ENCODE assay signal across 26 cellular contexts in the genomic region with DNA sequence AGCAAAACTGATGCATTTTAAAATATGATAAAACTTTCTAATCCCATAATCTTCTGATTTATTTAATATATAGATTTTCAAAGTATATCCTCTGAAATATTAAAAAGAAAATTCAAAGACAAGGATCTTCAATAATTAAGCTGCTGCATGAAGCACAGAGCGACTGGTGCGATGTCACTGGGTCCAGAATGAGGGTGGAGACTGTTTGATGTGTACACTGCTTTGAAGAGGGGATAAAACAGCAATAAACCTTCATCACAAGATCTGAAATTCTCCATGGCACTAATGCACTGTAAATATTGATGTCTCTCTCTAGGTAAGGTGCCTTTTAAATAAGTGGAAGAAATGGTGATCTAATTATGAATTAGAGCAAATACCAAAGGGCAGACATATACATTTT.
"Had no signal": no experiment of that assay in that cellular context is flagged by ENCODE, and none has a peak within 500 bp of the region (broad histone marks: within the 10 kb centered on the region; RNA-seq: fewer than 3 reads in every experiment).

No MANE protein-coding gene starts in this region.

- H3K4me3 ChIP-seq: breast epithelium, esophagus squamous epithelium, heart right ventricle, ovary, right lobe of liver, upper lobe of left lung, vagina had no signal

- H3K36me3 ChIP-seq: breast epithelium, heart right ventricle, ovary, right lobe of liver, upper lobe of left lung, vagina had no signal

- FAIRE-seq: endometrium had no signal

- H3K27me3 ChIP-seq: breast epithelium, esophagus squamous epithelium, heart right ventricle, ovary, right lobe of liver, upper lobe of left lung, vagina had no signal

- ATAC-seq: activated CD4-positive, alpha-beta T cell treated with anti-CD3 and anti-CD28 coated beads for 36 hours; activated naive CD4-positive, alpha-beta T cell treated with anti-CD3 and anti-CD28 coated beads, Interleukin-2, amount 50 U/mL, for 72 hours; activated T-cell treated with anti-CD3 and anti-CD28 coated beads, Interleukin-2, amount 50 U/mL, for 72 hours; heart right ventricle; left ventricle myocardium superior; right lobe of liver had no signal

- H3K27ac ChIP-seq: breast epithelium, epithelial cell of prostate, esophagus squamous epithelium, heart right ventricle, ovary, right lobe of liver, upper lobe of left lung, vagina had no signal

- H3K4me1 ChIP-seq: breast epithelium had no signal

- H3K9me3 ChIP-seq: breast epithelium, esophagus squamous epithelium, heart right ventricle, ovary, right lobe of liver, upper lobe of left lung, vagina had no signal

- DNase-seq: activated CD4-positive, alpha-beta T cell treated with anti-CD3 and anti-CD28 coated beads for 36 hours; activated CD4-positive, alpha-beta T cell treated with anti-CD3 and anti-CD28 coated beads, Interleukin-2, amount 50 U/mL, for 4 hours; activated CD4-positive, CD25-positive, alpha-beta regulatory T cell; activated naive CD4-positive, alpha-beta T cell; activated T-cell treated with anti-CD3 and anti-CD28 coated beads for 4 hours; activated T-cell treated with anti-CD3 and anti-CD28 coated beads, Interleukin-2, amount 50 U/mL, for 72 hours; central memory CD4-positive, alpha-beta T cell; dermis blood vessel endothelial cell; effector CD8-positive, alpha-beta T cell; esophagus squamous epithelium; foreskin melanocyte; heart right ventricle; islet precursor cell; left ventricle myocardium superior; naive B cell; nephron progenitor cell; ovary; right lobe of liver; stimulated activated CD4-positive, alpha-beta T cell treated with anti-CD3 and anti-CD28 coated beads, Interleukin-12 subunit alpha, Interleukin-12 subunit beta, amount 100 ng/mL, for 4 hours; stimulated activated CD4-positive, alpha-beta T cell treated with anti-CD3 and anti-CD28 coated beads, Interleukin-4, amount 100 ng/mL, for 1 hour; upper lobe of left lung had no signal
